Comparison of ENCODE assay signal across 16 cellular contexts in the genomic region with DNA sequence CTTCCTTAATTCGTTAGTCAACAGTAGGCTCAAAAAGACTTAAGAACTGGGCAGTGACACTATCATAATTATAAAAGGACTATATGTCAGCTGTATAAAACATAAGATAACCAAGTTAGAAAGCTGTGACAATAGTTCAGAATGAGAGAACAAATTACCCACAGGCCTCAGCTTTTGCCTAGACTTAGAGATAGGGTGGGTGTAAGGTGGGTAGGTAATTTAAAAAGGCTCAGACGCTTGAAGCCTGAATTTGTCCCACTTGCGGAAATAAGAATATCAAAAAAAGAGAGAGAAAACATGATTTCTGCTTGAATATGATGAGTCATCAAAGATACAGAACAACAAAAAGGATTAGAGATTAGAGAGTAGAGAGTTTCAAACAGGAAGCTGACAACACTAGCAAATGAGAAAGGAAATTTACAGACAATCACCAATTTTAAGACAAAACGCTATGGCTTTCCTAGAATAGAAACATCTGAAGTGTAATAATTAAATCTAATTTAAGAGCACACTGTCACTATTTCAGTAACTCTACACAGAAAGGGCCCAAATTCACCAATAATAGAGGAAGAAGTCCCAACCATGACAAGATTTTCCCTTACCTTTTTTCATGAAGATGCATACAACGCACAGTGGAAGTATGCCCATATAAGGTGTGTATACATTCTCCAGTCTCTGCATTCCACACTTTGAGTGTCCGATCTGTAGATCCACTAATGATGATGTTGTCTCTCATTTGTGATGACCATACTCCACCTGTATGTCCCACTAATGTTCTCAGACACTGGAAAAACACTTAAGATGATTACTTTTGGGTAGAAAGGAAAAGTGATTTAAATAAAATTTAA.
A peak's percentile ranks its signal among the peaks of the same experiment; 100 is the strongest.
DNase-seq lines count a peak whose midpoint lies in the region; ATAC-seq, FAIRE-seq and TF ChIP-seq lines count a peak whose summit lies in the region.
"Had no signal": no experiment of that assay in that cellular context is flagged by ENCODE, and none has a peak within 500 bp of the region (broad histone marks: within the 10 kb centered on the region; RNA-seq: fewer than 3 reads in every experiment).

No MANE protein-coding gene starts in this region.

- RAD21 ChIA-PET in GM12878 (lab: Charles Lee; ENCODE audit: unreplicated experiment) = no interaction called here

- H3K4me1 Mint-ChIP-seq in activated T-cell treated with anti-CD3 and anti-CD28 coated beads, Interleukin-2, amount 50 U/mL, for 72 hours (ENCODE audit: low read depth) = peaks cover 19% of the 10 kb centered on the region
- peaks cover 48% of the 10 kb centered on the region for H3K4me1 Mint-ChIP-seq in osteocyte (ENCODE audit: unreplicated experiment)

- H3K9me2 ChIP-seq in PC-3 (replicated peaks; ENCODE audit: low read length) = no peaks in the 10 kb centered on the region

- intact Hi-C loops in PC-3 (cut with micrococcal nuclease) (no loop called here), GM12878 (cut with micrococcal nuclease; ENCODE audit: unreplicated experiment) (no loop called here), upper lobe of right lung (cut with DNase I) (no loop called here)

- peak overlapping the region; percentile 30 for H3K4me2 ChIP-seq in PC-3 (ENCODE audit: low read length)
- no peak overlapping the region for H3K4me2 ChIP-seq in GM12878 (ENCODE audit: control insufficient read depth, insufficient read depth)

- no peaks in the 10 kb centered on the region for H3K9me3 Mint-ChIP-seq in activated T-cell treated with anti-CD3 and anti-CD28 coated beads, Interleukin-2, amount 50 U/mL, for 72 hours
- H3K9me3 Mint-ChIP-seq in osteocyte (ENCODE audit: unreplicated experiment) = no peaks in the 10 kb centered on the region
- H3K9me3 Mint-ChIP-seq: central memory CD8-positive, alpha-beta T cell had no signal

- no peak for TF ChIP-seq RAD21 in GM12878 (IDR thresholded peaks at IDR 0.05; ENCODE audit: insufficient read depth, low read depth, low read length)

- in situ Hi-C loops in GM12878 (cut with MboI) = no loop called here

- peaks cover 3 to 18% of the 10 kb centered on the region in 2 donors for H3K36me3 Mint-ChIP-seq in activated T-cell treated with anti-CD3 and anti-CD28 coated beads, Interleukin-2, amount 50 U/mL, for 72 hours (ENCODE audit: insufficient read depth in 2 of 2)
- H3K36me3 Mint-ChIP-seq in osteocyte (ENCODE audit: unreplicated experiment) = peaks cover 42% of the 10 kb centered on the region

- DNase-seq in activated T-cell treated with anti-CD3 and anti-CD28 coated beads, Interleukin-2, amount 50 U/mL, for 72 hours = no peak
- no peak for DNase-seq in activated T-cell treated with anti-CD3 and anti-CD28 coated beads for 4 hours
- DNase-seq in PC-3 = no peak
- DNase-seq in GM12878 (ENCODE audit: low read depth, low spot score) = no peak
- no peak for DNase-seq in osteocyte (ENCODE audit: extremely low spot score, unreplicated experiment)
- DNase-seq in upper lobe of right lung = no peak
- no peak for DNase-seq in GM03348 (ENCODE audit: low spot score)
- DNase-seq in A172 (ENCODE audit: low spot score) = no peak
- DNase-seq: activated T-cell treated with anti-CD3 and anti-CD28 coated beads, Interleukin-2, amount 50 U/mL, for 48 hours; COR-L47; heart left ventricle; SJCRH30; stomach; T-helper 9 cell had no signal

- CTCF ChIA-PET in PC-3 (lab: Charles Lee) = interaction anchor here (0.7 kb wide), 1 partner anchor 75 kb away, joined by 3 read pairs; no protein-coding TSS in a partner anchor
- CTCF ChIA-PET in GM12878 (lab: Yijun Ruan, JAX) = interaction anchor here (1.5 kb wide), 1 partner anchor 10 kb away, joined by 6 read pairs; no protein-coding TSS in a partner anchor

- H3K79me2 ChIP-seq in PC-3 (ENCODE audit: low read length) (no peaks in the 10 kb centered on the region), GM12878 (ENCODE audit: control insufficient read depth, insufficient read depth, low read length) (no peaks in the 10 kb centered on the region)

- peaks cover 34% of the 10 kb centered on the region for H3K4me1 ChIP-seq in PC-3 (ENCODE audit: insufficient read depth, low read length)
- H3K4me1 ChIP-seq in GM12878 (ENCODE audit: control insufficient read depth, insufficient read depth, low read length) = no peaks in the 10 kb centered on the region
- no peaks in the 10 kb centered on the region for H3K4me1 ChIP-seq in upper lobe of right lung
- H3K4me1 ChIP-seq: SJCRH30 had no signal

- no peaks in the 10 kb centered on the region for H3K27me3 ChIP-seq in PC-3 (ENCODE audit: low read length)
- no peaks in the 10 kb centered on the region for H3K27me3 ChIP-seq in GM12878 (replicated peaks in 1 of 2; ENCODE audit: control insufficient read depth in 2 of 2, insufficient read depth in 2 of 2, low read length in 1 of 2)
- no peaks in the 10 kb centered on the region for H3K27me3 ChIP-seq in upper lobe of right lung
- H3K27me3 ChIP-seq: heart left ventricle, SJCRH30, stomach had no signal

- H3K9ac ChIP-seq in PC-3 (ENCODE audit: low read length) (no peak overlapping the region), GM12878 (ENCODE audit: control insufficient read depth, insufficient read depth, low read length) (no peak overlapping the region)

- no peak for TF ChIP-seq POLR2A in GM12878 (IDR thresholded peaks at IDR 0.05; ENCODE audit: low read depth, low read length)

- no peaks in the 10 kb centered on the region for H3K9me3 ChIP-seq in PC-3 (ENCODE audit: low read length)
- H3K9me3 ChIP-seq in GM12878 (replicated peaks; ENCODE audit: control insufficient read depth, insufficient read depth, low read length) = no peaks in the 10 kb centered on the region
- no peaks in the 10 kb centered on the region for H3K9me3 ChIP-seq in upper lobe of right lung
- H3K9me3 ChIP-seq: heart left ventricle, SJCRH30, stomach had no signal

- H3K27ac ChIP-seq in PC-3 (ENCODE audit: low read length) (peak overlapping the region; percentile 30; the same call in 1 of the 2 replicates), GM12878 (ENCODE audit: control insufficient read depth, insufficient read depth) (no peak overlapping the region), upper lobe of right lung (no peak overlapping the region)
- H3K27ac ChIP-seq: heart left ventricle, HL-60, SJCRH30, stomach had no signal

- H3K4me3 Mint-ChIP-seq in activated T-cell treated with anti-CD3 and anti-CD28 coated beads, Interleukin-2, amount 50 U/mL, for 72 hours = peak overlapping the region in 1 of 2 donors; percentile 48
- no peak overlapping the region for H3K4me3 Mint-ChIP-seq in osteocyte (ENCODE audit: unreplicated experiment)
- H3K4me3 Mint-ChIP-seq: central memory CD8-positive, alpha-beta T cell had no signal

- no peaks in the 10 kb centered on the region for H3F3A ChIP-seq in PC-3 (ENCODE audit: low read length, unreplicated experiment)

- no peak overlapping the region for H2AFZ ChIP-seq in PC-3 (ENCODE audit: low read length)
- no peak overlapping the region for H2AFZ ChIP-seq in GM12878 (ENCODE audit: control insufficient read depth, low read depth, low read length)

- H3K36me3 ChIP-seq in PC-3 (ENCODE audit: low read depth, low read length) (peaks cover 8% of the 10 kb centered on the region), GM12878 (ENCODE audit: control insufficient read depth in 2 of 2, insufficient read depth in 2 of 2, low read length in 1 of 2) (peaks cover 3 to 24% of the 10 kb centered on the region in 2 experiments), upper lobe of right lung (peaks cover 96% of the 10 kb centered on the region)

- no peaks in the 10 kb centered on the region for H3K27me3 Mint-ChIP-seq in activated T-cell treated with anti-CD3 and anti-CD28 coated beads, Interleukin-2, amount 50 U/mL, for 72 hours (ENCODE audit: low read depth)
- no peaks in the 10 kb centered on the region for H3K27me3 Mint-ChIP-seq in osteocyte (ENCODE audit: unreplicated experiment)
- H3K27me3 Mint-ChIP-seq: central memory CD8-positive, alpha-beta T cell had no signal

- 85% methylated on average over 6 of the region's 6 CpGs for WGBS in GM12878 (ENCODE audit: insufficient coverage, insufficient replicate concordance, low lambda C conversion rate, missing lambda C conversion rate)

- no peak for TF ChIP-seq EP300 in GM12878 (IDR thresholded peaks at IDR 0.05; ENCODE audit: borderline replicate concordance in 1 of 2, control insufficient read depth in 1 of 2, low read depth in 2 of 2, low read length in 2 of 2)

- no peak for TF ChIP-seq CTCF in PC-3 (conservative IDR thresholded peaks at IDR 0.05; ENCODE audit: low read depth, low read length)
- no peak for TF ChIP-seq CTCF in GM12878 (IDR thresholded peaks at IDR 0.05 in 2 of 3, conservative IDR thresholded peaks at IDR 0.05 in 1 of 3; ENCODE audit: control insufficient read depth in 2 of 3, extremely low read depth in 1 of 3, insufficient read depth in 1 of 3, low read depth in 3 of 3, low read length in 3 of 3)
- no peak for TF ChIP-seq CTCF in osteocyte (IDR thresholded peaks at IDR 0.05)
- TF ChIP-seq CTCF in upper lobe of right lung (IDR thresholded peaks at IDR 0.05) = no peak

- peak overlapping the region; percentile 63 for H3K27ac Mint-ChIP-seq in activated T-cell treated with anti-CD3 and anti-CD28 coated beads, Interleukin-2, amount 50 U/mL, for 72 hours
- peak overlapping the region; percentile 29 for H3K27ac Mint-ChIP-seq in osteocyte (ENCODE audit: unreplicated experiment)

- ATAC-seq in activated T-cell treated with anti-CD3 and anti-CD28 coated beads, Interleukin-2, amount 50 U/mL, for 72 hours (replicated peaks in 1 of 2) = no peak
- ATAC-seq in PC-3 = no peak
- ATAC-seq in GM12878 = no peak; the same call in 2 of the 3 replicates
- no peak for ATAC-seq in upper lobe of right lung
- ATAC-seq: heart left ventricle had no signal

- no TSS peak for BruUV-seq in PC-3 (replicated peaks; lab: Mats Ljungman, UMichigan)
- BruUV-seq in GM12878 (replicated peaks; lab: Mats Ljungman, UMichigan) = no TSS peak

- H4K20me1 ChIP-seq in PC-3 (ENCODE audit: low read length) (no peaks in the 10 kb centered on the region), GM12878 (ENCODE audit: control insufficient read depth, insufficient read depth) (no peaks in the 10 kb centered on the region)

- H3K4me3 ChIP-seq in PC-3 (ENCODE audit: low read length) (no peak overlapping the region), GM12878 (no peak overlapping the region), upper lobe of right lung (no peak overlapping the region)
- H3K4me3 ChIP-seq: heart left ventricle, SJCRH30, stomach had no signal

- FAIRE-seq in GM12878 (lab: Jason Lieb, UNC) = no peak

- SMC1A ChIA-PET in GM12878 (lab: Charles Lee; ENCODE audit: uncharacterized antibody, unreplicated experiment) = interaction anchor here (0.9 to 1.6 kb wide), 6 partner anchors 11 to 77 kb away, joined by 3 to 5 read pairs (median 4); no protein-coding TSS in a partner anchor

- POLR2A ChIA-PET in PC-3 (lab: Charles Lee; ENCODE audit: unreplicated experiment) = no interaction called here
- POLR2A ChIA-PET in GM12878 (lab: Charles Lee) = interaction anchor here (0.6 to 1.1 kb wide), 2 partner anchors 12 to 49 kb away, joined by 3 to 4 read pairs; no protein-coding TSS in a partner anchor

TF ChIP-seq in GM12878, 131 proteins besides CTCF, POLR2A, EP300 and RAD21 (continues in another document):
- TF ChIP-seq KDM1A (IDR thresholded peaks at IDR 0.05; ENCODE audit: borderline replicate concordance) = no peak
- peak; percentile 59 to 61; a peak in 3 of 4 replicates for TF ChIP-seq SRF (IDR thresholded peaks at IDR 0.05; ENCODE audit: low read depth in 2 of 2, low read length in 2 of 2)
- no peak for TF ChIP-seq TCF3 (IDR thresholded peaks at IDR 0.05; ENCODE audit: borderline replicate concordance, insufficient read depth, low read depth, low read length)
- TF ChIP-seq NFIC (IDR thresholded peaks at IDR 0.05; ENCODE audit: low read depth, low read length) = no peak
